In the genomic region with DNA sequence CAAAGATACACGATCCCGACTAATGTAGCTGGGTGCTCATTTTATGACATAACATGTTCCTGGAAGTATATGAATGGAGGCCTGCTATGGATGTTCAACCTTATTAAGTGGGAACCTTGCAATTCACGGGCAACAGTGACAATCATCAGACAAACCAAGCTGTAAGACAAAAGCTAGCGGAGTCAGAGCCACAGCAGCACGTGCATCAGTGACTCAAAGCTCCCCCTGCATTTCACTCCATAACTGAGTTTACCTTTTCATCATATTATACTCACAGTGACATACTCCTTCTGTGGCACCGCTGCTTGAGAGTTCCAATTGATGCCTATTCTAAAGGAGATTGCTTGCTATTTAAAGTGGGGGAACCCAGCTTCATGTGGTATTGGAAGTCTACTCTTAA, we compare ENCODE assay signal across 24 cellular contexts.
"Had no signal": no experiment of that assay in that cellular context is flagged by ENCODE, and none has a peak within 500 bp of the region (broad histone marks: within the 10 kb centered on the region; RNA-seq: fewer than 3 reads in every experiment).

No MANE protein-coding gene starts in this region.

- H3K9me3 ChIP-seq: colonic mucosa, esophagus muscularis mucosa, esophagus squamous epithelium, gastrocnemius medialis, gastroesophageal sphincter, heart left ventricle, heart right ventricle had no signal

- H3K27me3 ChIP-seq: colonic mucosa, esophagus muscularis mucosa, gastrocnemius medialis, gastroesophageal sphincter, heart left ventricle had no signal

- H3K36me3 ChIP-seq: colonic mucosa, esophagus muscularis mucosa, esophagus squamous epithelium, gastrocnemius medialis, gastroesophageal sphincter, heart left ventricle, heart right ventricle had no signal

- H3K27ac Mint-ChIP-seq: dendritic cell treated with granulocyte-macrophage colony-stimulating factor and Interleukin-4, amounts not matched to agents 40 ng/mL and 50 ng/mL, for 4 days; effector memory CD8-positive, alpha-beta T cell; endodermal cell had no signal

- H3K27ac ChIP-seq: colonic mucosa, coronary artery, dorsolateral prefrontal cortex, epithelial cell of prostate, esophagus muscularis mucosa, esophagus squamous epithelium, foreskin keratinocyte, gastrocnemius medialis, gastroesophageal sphincter, heart left ventricle, heart right ventricle had no signal

- H3K4me3 Mint-ChIP-seq: dendritic cell treated with granulocyte-macrophage colony-stimulating factor and Interleukin-4, amounts not matched to agents 40 ng/mL and 50 ng/mL, for 4 days; effector memory CD8-positive, alpha-beta T cell; endodermal cell had no signal

- H3K4me1 ChIP-seq: colonic mucosa, esophagus squamous epithelium, foreskin keratinocyte had no signal

- ATAC-seq: effector memory CD8-positive, alpha-beta T cell; esophagus mucosa; foreskin keratinocyte; gastrocnemius medialis; gastroesophageal sphincter; heart left ventricle; heart right ventricle had no signal

- H3K9me3 Mint-ChIP-seq: effector memory CD8-positive, alpha-beta T cell; endodermal cell had no signal

- FAIRE-seq: endothelial cell of umbilical vein had no signal

- DNase-seq: colonic mucosa; cortex of kidney; dermis blood vessel endothelial cell; dorsolateral prefrontal cortex; effector CD4-positive, alpha-beta T cell; effector CD8-positive, alpha-beta T cell; effector memory CD4-positive, alpha-beta T cell; effector memory CD8-positive, alpha-beta T cell; endodermal cell; erythroblast; esophagus squamous epithelium; foreskin keratinocyte; foreskin melanocyte; gastrocnemius medialis; head of caudate nucleus; heart left ventricle; heart right ventricle had no signal

- H3K4me3 ChIP-seq: colonic mucosa, coronary artery, dorsolateral prefrontal cortex, esophagus muscularis mucosa, esophagus squamous epithelium, gastrocnemius medialis, gastroesophageal sphincter, heart left ventricle, heart right ventricle had no signal
